5 cellular contexts compared by ENCODE assay signal in the genomic region with DNA sequence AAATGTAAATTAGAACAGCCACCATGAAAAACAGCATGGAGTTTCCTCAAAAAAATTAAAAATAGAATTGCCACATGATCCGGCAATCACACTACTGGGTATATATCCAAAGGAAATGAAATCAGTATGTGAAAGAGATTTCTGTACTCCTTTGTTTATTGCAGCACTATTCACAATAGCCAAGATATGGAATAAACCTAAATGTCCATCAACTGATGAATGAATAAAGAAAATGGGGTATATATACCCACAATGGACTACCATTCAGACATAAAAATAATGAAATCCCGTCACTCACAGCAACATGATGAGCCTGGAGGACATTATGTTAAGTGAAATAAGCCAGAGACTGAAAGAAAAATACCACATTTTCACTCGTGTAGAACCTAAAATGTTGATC.
"Had no signal": no experiment of that assay in that cellular context is flagged by ENCODE, and none has a peak within 500 bp of the region (broad histone marks: within the 10 kb centered on the region; RNA-seq: fewer than 3 reads in every experiment).

No MANE protein-coding gene starts in this region.

- H3K4me1 Mint-ChIP-seq: GM23338, H9 had no signal

- H3K4me3 Mint-ChIP-seq: GM23338, H9 had no signal

- DNase-seq: H9, HCEC 1CT, IMR-90, KG1 had no signal

- H3K27ac Mint-ChIP-seq: GM23338, H9 had no signal

- H3K9me3 Mint-ChIP-seq: GM23338, H9 had no signal
